2 cellular contexts compared by ENCODE assay signal in the genomic region with DNA sequence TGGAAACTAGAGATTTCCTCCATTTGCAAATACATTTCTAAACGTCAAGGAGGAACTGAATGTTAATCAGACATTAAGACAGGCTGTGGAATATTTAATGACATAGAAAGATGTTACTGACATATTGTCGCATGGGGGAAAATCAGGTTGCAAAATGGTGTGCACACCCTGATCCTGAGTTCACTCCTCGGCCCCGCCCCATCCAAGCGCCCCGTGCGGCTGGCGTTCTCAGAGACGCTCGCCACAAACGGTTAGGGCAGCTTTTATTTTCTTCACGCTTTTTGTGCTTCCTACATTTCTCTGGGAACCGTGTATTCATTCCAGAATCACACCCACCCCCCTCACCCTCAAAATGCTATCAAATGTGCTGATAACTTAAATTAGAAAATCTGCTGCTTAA.
TF ChIP-seq lines count a peak whose summit lies in the region.

No MANE protein-coding gene starts in this region.

TF ChIP-seq in GM12878, 131 proteins besides CTCF, POLR2A, EP300 and RAD21:
- TF ChIP-seq ATF3 (IDR thresholded peaks at IDR 0.05; ENCODE audit: borderline replicate concordance, extremely low read depth, low read depth, low read length): no peak
- TF ChIP-seq NFYA (IDR thresholded peaks at IDR 0.05; ENCODE audit: borderline replicate concordance, low read depth, low read length): no peak
- no peak for TF ChIP-seq HCFC1 (IDR thresholded peaks at IDR 0.05; ENCODE audit: low read length)
- TF ChIP-seq ZBTB11 (CRISPR knock-in tag; IDR thresholded peaks at IDR 0.05): no peak
- no peak for TF ChIP-seq GABPA (IDR thresholded peaks at IDR 0.05; ENCODE audit: low read depth)
- TF ChIP-seq CREB1 (IDR thresholded peaks at IDR 0.05; ENCODE audit: low read depth): no peak
- TF ChIP-seq SRF (IDR thresholded peaks at IDR 0.05; ENCODE audit: low read depth in 2 of 2, low read length in 2 of 2): no peak
- no peak for TF ChIP-seq NR2C1 (IDR thresholded peaks at IDR 0.05)
- no peak for TF ChIP-seq RB1 (IDR thresholded peaks at IDR 0.05; ENCODE audit: borderline replicate concordance)
- no peak for TF ChIP-seq ZNF622 (IDR thresholded peaks at IDR 0.05)
- no peak for TF ChIP-seq KLF5 (IDR thresholded peaks at IDR 0.05; ENCODE audit: partially characterized antibody)
- TF ChIP-seq CBX5 (IDR thresholded peaks at IDR 0.05; ENCODE audit: low read depth): no peak
TF ChIP-seq in GM12878: peak in this region for 0.

TF ChIP-seq in neural cell, 6 proteins besides CTCF, POLR2A, EP300 and RAD21:
- no peak for TF ChIP-seq POLR2AphosphoS5 (IDR thresholded peaks at IDR 0.05)
- no peak for TF ChIP-seq TAF1 (IDR thresholded peaks at IDR 0.05; ENCODE audit: low read depth)
